In the genomic region with DNA sequence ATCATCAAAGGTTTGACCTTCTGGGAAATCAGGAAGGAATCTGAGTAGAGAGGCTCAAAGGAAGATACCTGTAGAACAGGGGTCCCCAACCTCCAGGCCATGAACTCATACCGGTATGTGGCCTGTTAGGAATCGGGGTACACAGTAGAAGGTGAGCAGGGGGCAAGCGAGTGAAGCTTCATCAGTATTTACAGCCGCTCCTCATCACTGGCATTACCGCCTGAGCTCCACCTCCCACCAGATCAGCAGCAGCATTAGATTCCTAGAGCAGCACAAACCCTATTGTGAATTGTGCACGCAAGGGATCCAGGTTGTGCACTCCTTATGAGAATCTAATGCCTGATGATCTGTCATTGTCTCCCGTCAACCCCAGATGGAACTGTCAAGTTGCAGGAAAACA, we compare ENCODE assay signal across 29 cellular contexts.
"Had no signal": no experiment of that assay in that cellular context is flagged by ENCODE, and none has a peak within 500 bp of the region (broad histone marks: within the 10 kb centered on the region; RNA-seq: fewer than 3 reads in every experiment).

No MANE protein-coding gene starts in this region.

- H2AFZ ChIP-seq: parathyroid adenoma had no signal

- H3K27me3 Mint-ChIP-seq: natural killer cell treated with Interleukin-12 subunit alpha and Interleukin-12 subunit beta and Interleukin-15 and Interleukin-18, amount 100 ng/mL, for 72 hours; progenitor cell of endocrine pancreas; stimulated activated naive B cell treated with anti-CD40 and anti-IgM and Interleukin-4, amounts not matched to agents 10 μg/mL and 1 μg/mL and 100 μg/mL, for 72 hours; stimulated activated naive CD8-positive, alpha-beta T cell treated with anti-CD3 and anti-CD28 coated beads, Interleukin-15, Interleukin-2, amounts not matched to agents 100 ng/mL and 50 ng/mL, for 24 hours had no signal

- H3K4me3 Mint-ChIP-seq: naive thymus-derived CD8-positive, alpha-beta T cell; natural killer cell treated with Interleukin-12 subunit alpha and Interleukin-12 subunit beta and Interleukin-15 and Interleukin-18, amount 100 ng/mL, for 72 hours; nephron progenitor cell; neural crest cell; stimulated activated effector memory CD8-positive, alpha-beta T cell treated with anti-CD3 and anti-CD28 coated beads, Interleukin-12 subunit alpha, Interleukin-12 subunit beta, amount 100 ng/mL, for 72 hours; stimulated activated naive B cell treated with anti-CD40 and anti-IgM and Interleukin-4, amounts not matched to agents 10 μg/mL and 1 μg/mL and 100 μg/mL, for 72 hours; stimulated activated naive CD8-positive, alpha-beta T cell treated with anti-CD3 and anti-CD28 coated beads, Interleukin-15, Interleukin-2, amounts not matched to agents 100 ng/mL and 50 ng/mL, for 24 hours had no signal

- H3K9me3 ChIP-seq: ovary, psoas muscle, right lobe of liver, sigmoid colon, stomach, thoracic aorta, thyroid gland, tibial nerve, upper lobe of left lung, uterus had no signal

- H3K27me3 ChIP-seq: ovary, right lobe of liver, sigmoid colon, stomach, thyroid gland, tibial nerve, upper lobe of left lung, uterus had no signal

- H3K36me3 ChIP-seq: ovary, right lobe of liver, sigmoid colon, stomach, thoracic aorta, thyroid gland, tibial nerve, upper lobe of left lung, uterus had no signal

- DNase-seq: naive thymus-derived CD8-positive, alpha-beta T cell; nephron progenitor cell; occipital lobe; ovary; posterior cingulate gyrus; psoas muscle; right cardiac atrium; right lobe of liver; sigmoid colon; small intestine; stimulated activated CD4-positive, alpha-beta T cell treated with anti-CD3 and anti-CD28 coated beads, Interleukin-15, amount 100 ng/mL, for 24 hours; stimulated activated CD4-positive, alpha-beta T cell treated with anti-CD3 and anti-CD28 coated beads, Interleukin-2, amount 100 ng/mL, for 24 hours; stimulated activated CD4-positive, alpha-beta T cell treated with anti-CD3 and anti-CD28 coated beads, Interleukin-2, amount 100 ng/mL, for 48 hours; stimulated activated CD4-positive, alpha-beta T cell treated with anti-CD3 and anti-CD28 coated beads, Interleukin-4, amount 100 ng/mL, for 24 hours; stimulated activated naive B cell treated with anti-CD40 and anti-IgM and Interleukin-4, amounts not matched to agents 10 μg/mL and 1 μg/mL and 100 μg/mL, for 72 hours; stimulated activated naive CD4-positive, alpha-beta T cell treated with Interleukin-2 at 50 U/mL for 16 hours; stomach; thyroid gland; trophoblast cell; upper lobe of left lung; uterus had no signal

- H3K4me1 Mint-ChIP-seq: naive thymus-derived CD8-positive, alpha-beta T cell; stimulated activated effector memory CD8-positive, alpha-beta T cell treated with anti-CD3 and anti-CD28 coated beads, Interleukin-12 subunit alpha, Interleukin-12 subunit beta, amount 100 ng/mL, for 72 hours; stimulated activated naive B cell treated with anti-CD40 and anti-IgM and Interleukin-4, amounts not matched to agents 10 μg/mL and 1 μg/mL and 100 μg/mL, for 72 hours had no signal

- H3K27ac Mint-ChIP-seq: naive thymus-derived CD8-positive, alpha-beta T cell; natural killer cell treated with Interleukin-12 subunit alpha and Interleukin-12 subunit beta and Interleukin-15 and Interleukin-18, amount 100 ng/mL, for 72 hours; nephron progenitor cell; progenitor cell of endocrine pancreas; stimulated activated effector memory CD8-positive, alpha-beta T cell treated with anti-CD3 and anti-CD28 coated beads, Interleukin-12 subunit alpha, Interleukin-12 subunit beta, amount 100 ng/mL, for 72 hours; stimulated activated naive B cell treated with anti-CD40 and anti-IgM and Interleukin-4, amounts not matched to agents 10 μg/mL and 1 μg/mL and 100 μg/mL, for 72 hours; stimulated activated naive CD8-positive, alpha-beta T cell treated with anti-CD3 and anti-CD28 coated beads, Interleukin-15, Interleukin-2, amounts not matched to agents 100 ng/mL and 50 ng/mL, for 24 hours had no signal

- H3K36me3 Mint-ChIP-seq: naive thymus-derived CD8-positive, alpha-beta T cell; natural killer cell treated with Interleukin-12 subunit alpha and Interleukin-12 subunit beta and Interleukin-15 and Interleukin-18, amount 100 ng/mL, for 72 hours; stimulated activated effector memory CD8-positive, alpha-beta T cell treated with anti-CD3 and anti-CD28 coated beads, Interleukin-12 subunit alpha, Interleukin-12 subunit beta, amount 100 ng/mL, for 72 hours; stimulated activated naive B cell treated with anti-CD40 and anti-IgM and Interleukin-4, amounts not matched to agents 10 μg/mL and 1 μg/mL and 100 μg/mL, for 72 hours had no signal

- H3K79me2 ChIP-seq: parathyroid adenoma had no signal

- H3K4me1 ChIP-seq: psoas muscle, right lobe of liver, stomach, thyroid gland, tibial nerve, upper lobe of left lung, uterus had no signal

- H3K4me3 ChIP-seq: ovary, psoas muscle, right lobe of liver, sigmoid colon, stomach, thoracic aorta, thyroid gland, tibial nerve, upper lobe of left lung, uterus had no signal

- H3K27ac ChIP-seq: ovary, parathyroid adenoma, psoas muscle, right lobe of liver, sigmoid colon, stomach, thoracic aorta, thyroid gland, tibial nerve, upper lobe of left lung, uterus had no signal

- H3K9me3 Mint-ChIP-seq: natural killer cell treated with Interleukin-12 subunit alpha and Interleukin-12 subunit beta and Interleukin-15 and Interleukin-18, amount 100 ng/mL, for 72 hours; neural crest cell; stimulated activated effector memory CD8-positive, alpha-beta T cell treated with anti-CD3 and anti-CD28 coated beads, Interleukin-12 subunit alpha, Interleukin-12 subunit beta, amount 100 ng/mL, for 72 hours; stimulated activated naive B cell treated with anti-CD40 and anti-IgM and Interleukin-4, amounts not matched to agents 10 μg/mL and 1 μg/mL and 100 μg/mL, for 72 hours; stimulated activated naive CD8-positive, alpha-beta T cell treated with anti-CD3 and anti-CD28 coated beads, Interleukin-15, Interleukin-2, amounts not matched to agents 100 ng/mL and 50 ng/mL, for 24 hours had no signal

- H3K9ac ChIP-seq: parathyroid adenoma had no signal
